Comparison of ENCODE assay signal across 14 cellular contexts in the genomic region with DNA sequence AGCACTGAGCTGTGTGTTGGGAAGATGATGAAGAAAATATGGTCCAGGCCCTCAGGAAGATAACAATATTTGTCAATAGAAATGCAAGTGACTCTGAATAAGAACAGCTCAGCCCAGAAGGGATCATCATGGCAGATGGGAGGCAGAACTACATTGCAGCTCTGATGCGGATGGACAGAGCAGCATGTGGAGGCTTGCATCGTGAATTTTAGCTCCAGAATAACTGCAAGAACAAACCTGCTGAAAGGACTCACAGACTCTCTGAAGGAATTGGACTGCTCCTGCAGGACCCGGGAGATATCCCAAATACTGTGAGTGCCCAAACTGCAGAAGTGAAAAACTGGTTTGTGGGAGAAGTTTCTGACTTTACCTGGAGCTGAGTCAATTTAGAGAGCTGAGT.
DNase-seq lines count a peak whose midpoint lies in the region; ATAC-seq and TF ChIP-seq lines count a peak whose summit lies in the region.
"Had no signal": no experiment of that assay in that cellular context is flagged by ENCODE, and none has a peak within 500 bp of the region (broad histone marks: within the 10 kb centered on the region; RNA-seq: fewer than 3 reads in every experiment).

No MANE protein-coding gene starts in this region.

- no peaks in the 10 kb centered on the region for H4K20me1 ChIP-seq in H9 (ENCODE audit: control insufficient read depth, insufficient read depth, insufficient read length)
- H4K20me1 ChIP-seq in PC-9 (ENCODE audit: insufficient read depth): no peaks in the 10 kb centered on the region

- H3K4me1 ChIP-seq in A673 (ENCODE audit: insufficient read depth, low read length, poor library complexity, severe bottlenecking) (peaks cover 13% of the 10 kb centered on the region), H9 (ENCODE audit: insufficient read depth, low read length) (no peaks in the 10 kb centered on the region; the same call in 1 of the 2 replicates), PC-9 (replicated peaks; ENCODE audit: insufficient read depth) (peaks cover 27% of the 10 kb centered on the region)

- H3K18ac ChIP-seq in H9 (ENCODE audit: insufficient read length, low read depth, low read length): no peak overlapping the region

- no peak overlapping the region for H3K14ac ChIP-seq in H9 (ENCODE audit: insufficient read depth, low read length)

- no CpG with 5 or more reads among the region's 3 CpGs for WGBS in H9 (ENCODE audit: extremely low coverage, insufficient read length, low lambda C conversion rate)

- no peak overlapping the region for H3K4me3 Mint-ChIP-seq in H9
- H3K4me3 Mint-ChIP-seq: CD4-positive, CD25-positive, alpha-beta regulatory T cell; T-cell had no signal

- no peak overlapping the region for H3K4ac ChIP-seq in H9 (ENCODE audit: low read depth, low read length)

- no peak overlapping the region for H2BK120ac ChIP-seq in H9 (ENCODE audit: low read depth, low read length, poor library complexity, severe bottlenecking)

- no peaks in the 10 kb centered on the region for H3K9me2 ChIP-seq in PC-9 (ENCODE audit: insufficient read depth)

- no peak overlapping the region for H4K8ac ChIP-seq in H9 (replicated peaks; ENCODE audit: insufficient read length, low read depth, low read length)

- no peak overlapping the region for H2AFZ ChIP-seq in H9 (ENCODE audit: low read length)
- H2AFZ ChIP-seq in PC-9: peak overlapping the region; percentile 69; the same call in 1 of the 2 replicates

- H3K27ac ChIP-seq in A673 (ENCODE audit: low read depth, low read length, poor library complexity, severe bottlenecking) (peak overlapping the region; percentile 55), H9 (ENCODE audit: insufficient read length, low read depth, low read length) (no peak overlapping the region), PC-9 (peak overlapping the region; percentile 80), epithelial cell of prostate (peak overlapping the region; percentile 44)

- TF ChIP-seq CTCF in A673 (conservative IDR thresholded peaks at IDR 0.05; ENCODE audit: low read depth, low read length) (no peak), H9 (conservative IDR thresholded peaks at IDR 0.05) (no peak), PC-9 (conservative IDR thresholded peaks at IDR 0.05) (no peak)

- H3K36me3 Mint-ChIP-seq in H9 (ENCODE audit: insufficient read depth in 1 of 3, low read depth in 3 of 3): peaks cover 6 to 17% (median 7%) of the 10 kb centered on the region in 3 experiments
- H3K36me3 Mint-ChIP-seq: CD4-positive, CD25-positive, alpha-beta regulatory T cell; T-cell had no signal

- no peaks in the 10 kb centered on the region for H3K9me3 ChIP-seq in A673 (ENCODE audit: low read depth, low read length, poor library complexity, severe bottlenecking)
- no peaks in the 10 kb centered on the region for H3K9me3 ChIP-seq in H9 (ENCODE audit: control insufficient read depth, low read depth, low read length)
- H3K9me3 ChIP-seq in PC-9 (ENCODE audit: insufficient read depth, low read depth): no peaks in the 10 kb centered on the region; the same call in 1 of the 2 replicates

- H2BK5ac ChIP-seq in H9 (ENCODE audit: insufficient read length, low read length): no peak overlapping the region

- peaks cover 7% of the 10 kb centered on the region; the same call in 1 of the 2 replicates for H3F3A ChIP-seq in PC-9 (ENCODE audit: insufficient read depth, low read depth)

- no TSS peak for BruUV-seq in A673 (replicated peaks; lab: Mats Ljungman, UMichigan)
- BruUV-seq in PC-9 (replicated peaks; lab: Mats Ljungman, UMichigan): no TSS peak

- H4K5ac ChIP-seq in H9 (ENCODE audit: insufficient read length, low read depth, low read length): no peak overlapping the region

- H3K9ac ChIP-seq in H9 (ENCODE audit: extremely low read depth, insufficient read length, low read length): no peak overlapping the region

- no peak overlapping the region for H4K91ac ChIP-seq in H9 (ENCODE audit: insufficient read length, low read depth, low read length)

- intact Hi-C loops in A673 (cut with micrococcal nuclease; ENCODE audit: unreplicated experiment): no loop called here
- intact Hi-C loops in PC-9 (cut with micrococcal nuclease; ENCODE audit: unreplicated experiment): no loop called here

- no peaks in the 10 kb centered on the region for H3K36me3 ChIP-seq in A673 (ENCODE audit: insufficient read depth, low read length, poor library complexity, severe bottlenecking)
- H3K36me3 ChIP-seq in PC-9 (ENCODE audit: low read depth): no peaks in the 10 kb centered on the region

- no peaks in the 10 kb centered on the region for H3K79me1 ChIP-seq in H9 (ENCODE audit: insufficient read depth, low read depth, low read length, poor library complexity, severe bottlenecking)

- H3K4me1 Mint-ChIP-seq in H9: peaks cover 12 to 16% of the 10 kb centered on the region in 2 experiments
- H3K4me1 Mint-ChIP-seq: CD4-positive, CD25-positive, alpha-beta regulatory T cell; T-cell had no signal

- DNase-seq in A673 (ENCODE audit: low spot score) (no peak), H9 (no peak), PC-9 (no peak), epithelial cell of prostate (ENCODE audit: low read depth, low spot score) (no peak), NCI-H1105 (lab: John Stamatoyannopoulos, UW) (no peak), HK-2 (ENCODE audit: unreplicated experiment) (no peak)
- DNase-seq in activated T-cell treated with anti-CD3 and anti-CD28 coated beads, Interleukin-2, amount 50 U/mL, for 1 hour: no peak
- DNase-seq: CD4-positive, CD25-positive, alpha-beta regulatory T cell; NCI-H1436; NCI-H2171 treated with DMSO at 0.1 percent for 48 hours; NCI-H446 treated with DMSO at 0.1 percent for 48 hours; T-cell had no signal

- H3K4me3 ChIP-seq in A673 (ENCODE audit: low read depth, low read length, poor library complexity, severe bottlenecking) (no peak overlapping the region), PC-9 (no peak overlapping the region)

- ATAC-seq in GM21619 (IDR thresholded peaks at IDR 0.05; ENCODE audit: unreplicated experiment): no peak
- ATAC-seq: Right ventricle myocardium inferior, T-cell had no signal

- H3K27me3 ChIP-seq in A673 (replicated peaks; ENCODE audit: insufficient read depth, low read depth, low read length, poor library complexity): no peaks in the 10 kb centered on the region
- no peaks in the 10 kb centered on the region for H3K27me3 ChIP-seq in H9 (ENCODE audit: insufficient read depth, low read length)
- H3K27me3 ChIP-seq in PC-9 (ENCODE audit: insufficient read depth, low read depth): no peaks in the 10 kb centered on the region

- no peak overlapping the region for H2BK12ac ChIP-seq in H9 (ENCODE audit: insufficient read length, low read depth, low read length)

- CTCF ChIA-PET in A673 (lab: Charles Lee) (no interaction called here), PC-9 (lab: Charles Lee) (no interaction called here)

- no peak overlapping the region for H3T11ph ChIP-seq in H9 (ENCODE audit: low read length)

- H3K27ac Mint-ChIP-seq in H9: peak overlapping the region in 2 of 3 experiments; percentile 67 to 84; a peak in 2 of 7 replicates
- H3K27ac Mint-ChIP-seq: CD4-positive, CD25-positive, alpha-beta regulatory T cell; T-cell had no signal

- no peak overlapping the region for H2BK15ac ChIP-seq in H9 (ENCODE audit: low read depth, low read length)

- POLR2A ChIA-PET in A673 (lab: Charles Lee; ENCODE audit: low non-redundant PET) (no interaction called here), PC-9 (lab: Charles Lee; ENCODE audit: unreplicated experiment) (no interaction called here)

- H3K23ac ChIP-seq in H9 (ENCODE audit: insufficient read length, low read depth, low read length): no peak overlapping the region

- no peak overlapping the region for H2BK20ac ChIP-seq in H9 (ENCODE audit: low read depth, low read length, poor library complexity, severe bottlenecking)

- H3K79me2 ChIP-seq in H9 (ENCODE audit: insufficient read depth, low read length) (no peaks in the 10 kb centered on the region), PC-9 (ENCODE audit: low read depth) (no peaks in the 10 kb centered on the region)

- peaks cover 6 to 10% of the 10 kb centered on the region in 2 experiments for H3K9me3 Mint-ChIP-seq in H9
- H3K9me3 Mint-ChIP-seq: T-cell had no signal

- H3K4me2 ChIP-seq in H9 (ENCODE audit: insufficient read depth, insufficient read length, low read length): no peak overlapping the region
- H3K4me2 ChIP-seq in PC-9: peak overlapping the region; percentile 52

- no peaks in the 10 kb centered on the region for H3K23me2 ChIP-seq in H9 (ENCODE audit: insufficient read length, low read depth, low read length, poor library complexity, severe bottlenecking)

- H2AK5ac ChIP-seq in H9 (ENCODE audit: insufficient read length, low read length): no peak overlapping the region

- H3K27me3 Mint-ChIP-seq in H9 (ENCODE audit: low read depth): no peaks in the 10 kb centered on the region
- H3K27me3 Mint-ChIP-seq: T-cell had no signal

- H3K56ac ChIP-seq in H9 (ENCODE audit: insufficient read length, low read depth, low read length): no peak overlapping the region
